24 cellular contexts compared by ENCODE assay signal in genomic region chr3:196400331-196400730, GRCh38.
"Had no signal": no experiment of that assay in that cellular context is flagged by ENCODE, and none has a peak within 500 bp of the region (broad histone marks: within the 10 kb centered on the region; RNA-seq: fewer than 3 reads in every experiment).

No MANE protein-coding gene starts in this region.

- H3K27me3 ChIP-seq: brain microvascular endothelial cell, cardiac muscle cell, MG63 had no signal

- H3K27me3 Mint-ChIP-seq: activated CD4-positive, alpha-beta memory T cell treated with anti-CD3 and anti-CD28 coated beads for 36 hours; activated naive CD8-positive, alpha-beta T cell; activated T-helper 17 cell treated with anti-CD3 and anti-CD28 coated beads, Interleukin-2, amount 50 U/mL, for 72 hours had no signal

- H3K36me3 ChIP-seq: WERI-Rb-1 had no signal

- H3K27ac ChIP-seq: brain microvascular endothelial cell, cardiac muscle cell, WERI-Rb-1 had no signal

- H3K4me3 ChIP-seq: cardiac muscle cell, MG63 had no signal

- H3K9me3 Mint-ChIP-seq: activated CD4-positive, alpha-beta memory T cell treated with anti-CD3 and anti-CD28 coated beads for 36 hours; activated naive CD4-positive, alpha-beta T cell treated with anti-CD3 and anti-CD28 coated beads for 36 hours; activated T-helper 17 cell treated with anti-CD3 and anti-CD28 coated beads, Interleukin-2, amount 50 U/mL, for 72 hours had no signal

- H3K4me3 Mint-ChIP-seq: activated CD4-positive, alpha-beta memory T cell treated with anti-CD3 and anti-CD28 coated beads for 36 hours; activated naive CD4-positive, alpha-beta T cell treated with anti-CD3 and anti-CD28 coated beads for 36 hours; activated naive CD8-positive, alpha-beta T cell; activated T-helper 17 cell treated with anti-CD3 and anti-CD28 coated beads, Interleukin-2, amount 50 U/mL, for 72 hours had no signal

- H3K9me3 ChIP-seq: MG63 had no signal

- DNase-seq: activated CD4-positive, alpha-beta memory T cell treated with anti-CD3 and anti-CD28 coated beads for 36 hours; activated CD4-positive, alpha-beta T cell treated with anti-CD3 and anti-CD28 coated beads for 48 hours; activated CD4-positive, CD25-positive, alpha-beta regulatory T cell treated with anti-CD3 and anti-CD28 coated beads, Interleukin-2, amount 50 U/mL, for 72 hours; activated CD8-positive, alpha-beta memory T cell treated with anti-CD3 and anti-CD28 coated beads for 24 hours; activated gamma-delta T cell; activated naive CD4-positive, alpha-beta T cell treated with anti-CD3 and anti-CD28 coated beads for 36 hours; activated T-cell treated with anti-CD3 and anti-CD28 coated beads for 4 hours; activated T-cell treated with anti-CD3 and anti-CD28 coated beads, Interleukin-2, amount 50 U/mL, for 48 hours; amygdala; cerebellar nuclear complex; MV-4-11; NCI-H1105; NCI-H1436; NCI-H1694 treated with DMSO at 0.1 percent for 48 hours; NCI-H2081; NCI-H524; SHP77 treated with DMSO at 0.1 percent for 48 hours; T-helper 1 cell; WERI-Rb-1 had no signal

- H3K27ac Mint-ChIP-seq: activated CD4-positive, alpha-beta memory T cell treated with anti-CD3 and anti-CD28 coated beads for 36 hours; activated naive CD4-positive, alpha-beta T cell treated with anti-CD3 and anti-CD28 coated beads for 36 hours; activated naive CD8-positive, alpha-beta T cell; activated T-helper 17 cell treated with anti-CD3 and anti-CD28 coated beads, Interleukin-2, amount 50 U/mL, for 72 hours had no signal

- H3K4me1 Mint-ChIP-seq: activated T-helper 17 cell treated with anti-CD3 and anti-CD28 coated beads, Interleukin-2, amount 50 U/mL, for 72 hours had no signal

- ATAC-seq: activated T-helper 17 cell treated with anti-CD3 and anti-CD28 coated beads, Interleukin-2, amount 50 U/mL, for 72 hours had no signal
